Comparison of ENCODE assay signal across 9 cellular contexts in genomic region chr11:128297111-128297651, GRCh38.
DNase-seq lines count a peak whose midpoint lies in the region; ATAC-seq and TF ChIP-seq lines count a peak whose summit lies in the region.
"Had no signal": no experiment of that assay in that cellular context is flagged by ENCODE, and none has a peak within 500 bp of the region (broad histone marks: within the 10 kb centered on the region; RNA-seq: fewer than 3 reads in every experiment).

No MANE protein-coding gene starts in this region.

- H3K36me3 Mint-ChIP-seq in memory B cell (no peaks in the 10 kb centered on the region), progenitor cell of endocrine pancreas (ENCODE audit: insufficient read depth) (no peaks in the 10 kb centered on the region)

- H3K27ac Mint-ChIP-seq in memory B cell (peak overlapping the region; percentile 74), progenitor cell of endocrine pancreas (no peak overlapping the region)

- DNase-seq in DMS 273 treated with DMSO at 0.1 percent for 48 hours (lab: John Stamatoyannopoulos, UW) (peak; percentile 14), memory B cell (ENCODE audit: low spot score in 2 of 2) (no peak), NCI-H187 treated with DMSO at 0.1 percent for 48 hours (lab: John Stamatoyannopoulos, UW) (no peak), progenitor cell of endocrine pancreas (ENCODE audit: low spot score, unreplicated experiment) (no peak)
- no peak for DNase-seq in stimulated activated CD4-positive, alpha-beta T cell treated with anti-CD3 and anti-CD28 coated beads, Interleukin-4, amount 100 ng/mL, for 1 hour
- DNase-seq: GF-D8 had no signal

- H3K4me1 Mint-ChIP-seq in memory B cell (peaks cover 56% of the 10 kb centered on the region), progenitor cell of endocrine pancreas (ENCODE audit: low read depth) (peaks cover 5% of the 10 kb centered on the region)

- H3K27me3 Mint-ChIP-seq in memory B cell, result no peaks in the 10 kb centered on the region
- H3K27me3 Mint-ChIP-seq in progenitor cell of endocrine pancreas, result peaks cover 14% of the 10 kb centered on the region

- H3K9me3 Mint-ChIP-seq in memory B cell (peaks cover 2% of the 10 kb centered on the region), progenitor cell of endocrine pancreas (ENCODE audit: low read depth) (no peaks in the 10 kb centered on the region)

- ATAC-seq in HG03432 (IDR thresholded peaks at IDR 0.05; ENCODE audit: unreplicated experiment), result peak; percentile 37
- no peak for ATAC-seq in memory B cell (ENCODE audit: low read depth)
- no peak for ATAC-seq in GM18867 (IDR thresholded peaks at IDR 0.05; ENCODE audit: unreplicated experiment)

- 0 out of 2 replicates have a peak, but pooled peaks have one; percentile 27 for TF ChIP-seq POLR2A in Raji (IDR thresholded peaks at IDR 0.05; ENCODE audit: insufficient read depth, low read depth, low read length)

- no peak for TF ChIP-seq CTCF in progenitor cell of endocrine pancreas (IDR thresholded peaks at IDR 0.05; ENCODE audit: unreplicated experiment)

- H3K4me3 Mint-ChIP-seq in memory B cell, result no peak overlapping the region
- H3K4me3 Mint-ChIP-seq in progenitor cell of endocrine pancreas (ENCODE audit: low read depth), result no peak overlapping the region
